ENCODE assay signal across 21 cellular contexts in the genomic region with DNA sequence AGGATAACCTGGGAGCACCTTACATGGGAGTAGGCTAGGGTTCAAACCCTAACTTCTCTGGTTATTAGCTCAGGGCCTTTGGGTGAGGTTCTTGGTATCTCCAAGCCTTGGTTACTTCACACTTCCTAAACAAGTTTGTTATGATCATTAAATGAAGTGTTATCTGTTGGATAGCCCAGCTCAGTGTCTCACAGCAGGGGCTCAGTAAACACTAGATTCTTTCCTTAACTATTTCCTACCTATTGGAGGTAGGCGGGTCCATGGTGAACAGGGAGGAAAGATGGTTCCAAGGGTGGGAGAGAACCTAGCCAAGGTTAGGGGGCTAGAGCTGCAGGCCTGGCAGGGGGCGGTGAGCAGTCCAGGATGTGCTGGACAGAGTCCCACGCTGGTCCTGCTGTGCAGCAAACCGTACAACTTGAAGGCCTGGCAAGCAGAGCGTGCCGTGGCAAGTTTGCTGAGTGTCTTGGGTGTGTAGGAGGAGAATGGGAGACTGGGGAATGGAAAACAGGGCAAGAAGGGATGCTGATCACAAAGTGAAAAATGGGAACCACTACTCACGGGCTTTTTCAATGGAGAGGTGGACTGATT.
A peak's percentile ranks its signal among the peaks of the same experiment; 100 is the strongest.
DNase-seq lines count a peak whose midpoint lies in the region; ATAC-seq and TF ChIP-seq lines count a peak whose summit lies in the region.
"Had no signal": no experiment of that assay in that cellular context is flagged by ENCODE, and none has a peak within 500 bp of the region (broad histone marks: within the 10 kb centered on the region; RNA-seq: fewer than 3 reads in every experiment).

No MANE protein-coding gene starts in this region.

- H3K4me2 ChIP-seq in HCT116 (ENCODE audit: low read length) (peak overlapping the region; percentile 47; the same call in 1 of the 2 replicates), parathyroid adenoma (ENCODE audit: low read length) (no peak overlapping the region)

- BruUV-seq in HCT116 (replicated peaks; lab: Mats Ljungman, UMichigan) = no TSS peak

- H3K4me3 ChIP-seq in HCT116 (replicated peaks in 1 of 2; ENCODE audit: low read depth in 1 of 2, low read length in 2 of 2) (no peak overlapping the region), epithelial cell of esophagus (ENCODE audit: low read length) (no peak overlapping the region), parathyroid adenoma (ENCODE audit: low read depth, low read length) (no peak overlapping the region)
- H3K4me3 ChIP-seq: cardiac muscle cell, prostate gland, SK-N-MC, tibial nerve had no signal

- no peaks in the 10 kb centered on the region for H3K9me2 ChIP-seq in HCT116 (ENCODE audit: insufficient read depth)

- H3K36me3 ChIP-seq in HCT116 (ENCODE audit: control insufficient read depth in 1 of 2, insufficient read depth in 2 of 2, low read length in 2 of 2) (no peaks in the 10 kb centered on the region), parathyroid adenoma (ENCODE audit: control insufficient read depth, insufficient read depth, low read length) (no peaks in the 10 kb centered on the region)
- H3K36me3 ChIP-seq: cardiac muscle cell, prostate gland, tibial nerve had no signal

- H3K36me3 Mint-ChIP-seq in CD4-positive, alpha-beta T cell (ENCODE audit: low read depth) = no peaks in the 10 kb centered on the region

- no peaks in the 10 kb centered on the region for H3K9me3 Mint-ChIP-seq in CD4-positive, alpha-beta T cell
- H3K9me3 Mint-ChIP-seq: neural crest cell had no signal

- no peak overlapping the region for H3K4me3 Mint-ChIP-seq in CD4-positive, alpha-beta T cell
- H3K4me3 Mint-ChIP-seq: neural crest cell had no signal

- no peak overlapping the region for H2AFZ ChIP-seq in HCT116 (ENCODE audit: low read depth, low read length, poor library complexity, severe bottlenecking)
- H2AFZ ChIP-seq in parathyroid adenoma = no peak overlapping the region

- no peak for TF ChIP-seq RAD21 in HCT116 (IDR thresholded peaks at IDR 0.05; ENCODE audit: low read depth)

- TF ChIP-seq POLR2A in HCT116 (IDR thresholded peaks at IDR 0.05; ENCODE audit: borderline replicate concordance, extremely low read depth, insufficient read depth, insufficient read length) = no peak

- no peak overlapping the region for H3K27ac ChIP-seq in HCT116 (ENCODE audit: low read depth, low read length)
- H3K27ac ChIP-seq in parathyroid adenoma = peak overlapping the region; percentile 22
- no peak overlapping the region for H3K27ac ChIP-seq in CD4-positive, alpha-beta T cell (ENCODE audit: low read depth, low read length)
- H3K27ac ChIP-seq: cardiac muscle cell, prostate gland, SK-N-MC, tibial nerve had no signal

- intact Hi-C loops in HCT116 (cut with micrococcal nuclease) = no loop called here
- intact Hi-C loops in CD4-positive, alpha-beta T cell (cut with DNase I, micrococcal nuclease) = no loop called here

- H3K79me2 ChIP-seq in HCT116 (ENCODE audit: insufficient read depth, low read length) (no peaks in the 10 kb centered on the region), parathyroid adenoma (peaks cover 52% of the 10 kb centered on the region)

- H4K20me1 ChIP-seq in HCT116 (ENCODE audit: insufficient read depth) = no peaks in the 10 kb centered on the region

- DNase-seq in HCT116 (ENCODE audit: low read depth, low spot score) = no peak
- peak; percentile 77 for DNase-seq in epithelial cell of esophagus (ENCODE audit: low read depth)
- no peak for DNase-seq in CD4-positive, alpha-beta T cell
- no peak for DNase-seq in COLO829 (ENCODE audit: low spot score)
- no peak for DNase-seq in activated CD4-positive, alpha-beta T cell treated with anti-CD3 and anti-CD28 coated beads for 48 hours
- no peak for DNase-seq in NCI-H748 (lab: John Stamatoyannopoulos, UW; ENCODE audit: unreplicated experiment)
- DNase-seq: activated CD4-positive, alpha-beta T cell treated with anti-CD3 and anti-CD28 coated beads, Interleukin-2, amount 50 U/mL, for 4 hours; activated CD8-positive, alpha-beta memory T cell treated with anti-CD3 and anti-CD28 coated beads, Interleukin-2, amount 50 U/mL, for 48 hours; foreskin melanocyte; left cardiac atrium; NCI-H1436 treated with DMSO at 0.1 percent for 48 hours; stimulated activated CD4-positive, alpha-beta T cell treated with anti-CD3 and anti-CD28 coated beads, Interleukin-1b, Interleukin-23, amount 100 ng/mL, for 48 hours; stimulated activated naive CD4-positive, alpha-beta T cell treated with Interleukin-2 at 50 U/mL for 16 hours; T-helper 2 cell had no signal

- H3K4me1 Mint-ChIP-seq in CD4-positive, alpha-beta T cell (ENCODE audit: low read depth) = no peaks in the 10 kb centered on the region

- CTCF ChIA-PET in HCT116 (lab: Charles Lee) = no interaction called here
- CTCF ChIA-PET in CD4-positive, alpha-beta T cell (lab: Charles Lee) = no interaction called here

- H3K27ac Mint-ChIP-seq in CD4-positive, alpha-beta T cell = no peak overlapping the region

- RAD21 ChIA-PET in HCT116 (lab: Charles Lee; ENCODE audit: low non-redundant PET in 1 of 2, low total read pairs in 2 of 2, uncharacterized antibody in 2 of 2, unreplicated experiment in 2 of 2) = no interaction called here

- H3K9me3 ChIP-seq in HCT116 (ENCODE audit: control insufficient read depth in 1 of 2, insufficient read depth in 1 of 2, low read depth in 1 of 2, low read length in 2 of 2) (no peaks in the 10 kb centered on the region), parathyroid adenoma (ENCODE audit: control insufficient read depth, low read length) (no peaks in the 10 kb centered on the region)
- no peaks in the 10 kb centered on the region for H3K9me3 ChIP-seq in CD4-positive, alpha-beta T cell (ENCODE audit: control insufficient read depth, low read length)
- H3K9me3 ChIP-seq: prostate gland, tibial nerve had no signal

- TF ChIP-seq CTCF in HCT116 (IDR thresholded peaks at IDR 0.05 in 2 of 3, conservative IDR thresholded peaks at IDR 0.05 in 1 of 3; ENCODE audit: borderline replicate concordance in 1 of 3, insufficient read depth in 1 of 3, low read depth in 2 of 3, low read length in 2 of 3) = no peak
- no peak for TF ChIP-seq CTCF in epithelial cell of esophagus (IDR thresholded peaks at IDR 0.05; ENCODE audit: insufficient read depth, low read depth, low read length, missing control alignments)
- no peak for TF ChIP-seq CTCF in parathyroid adenoma (IDR thresholded peaks at IDR 0.05)
- no peak for TF ChIP-seq CTCF in CD4-positive, alpha-beta T cell (IDR thresholded peaks at IDR 0.05)

- POLR2A ChIA-PET in HCT116 (lab: Charles Lee) = no interaction called here
- POLR2A ChIA-PET in CD4-positive, alpha-beta T cell (lab: Charles Lee) = no interaction called here

- no peak for ATAC-seq in HCT116
- no peak for ATAC-seq in CD4-positive, alpha-beta T cell (ENCODE audit: poor library complexity)
- ATAC-seq: left cardiac atrium had no signal

- H3K27me3 Mint-ChIP-seq in CD4-positive, alpha-beta T cell = no peaks in the 10 kb centered on the region

- H3K27me3 ChIP-seq in HCT116 (ENCODE audit: insufficient read depth, low read length) (no peaks in the 10 kb centered on the region), parathyroid adenoma (ENCODE audit: control insufficient read depth, insufficient read depth, low read length) (no peaks in the 10 kb centered on the region)
- no peaks in the 10 kb centered on the region for H3K27me3 ChIP-seq in CD4-positive, alpha-beta T cell (ENCODE audit: control insufficient read depth, insufficient read depth, low read length)
- H3K27me3 ChIP-seq: cardiac muscle cell, tibial nerve had no signal

- H3K9ac ChIP-seq in HCT116 (ENCODE audit: low read length) (no peak overlapping the region; the same call in 1 of the 2 replicates), parathyroid adenoma (no peak overlapping the region)

- H3K4me1 ChIP-seq in HCT116 (ENCODE audit: control insufficient read depth in 1 of 2, insufficient read depth in 2 of 2, low read length in 2 of 2) = peaks cover 8 to 26% of the 10 kb centered on the region in 2 experiments
- peaks cover 3% of the 10 kb centered on the region for H3K4me1 ChIP-seq in parathyroid adenoma
- H3K4me1 ChIP-seq: prostate gland, tibial nerve had no signal

TF ChIP-seq in HCT116, 20 proteins besides CTCF, POLR2A, EP300 and RAD21:
- no peak for TF ChIP-seq YY1 (IDR thresholded peaks at IDR 0.05; ENCODE audit: extremely low read depth, insufficient replicate concordance, low read depth, low read length)
- TF ChIP-seq SIN3A (IDR thresholded peaks at IDR 0.05; ENCODE audit: low read depth) = no peak
- TF ChIP-seq TCF7L2 (IDR thresholded peaks at IDR 0.05; ENCODE audit: borderline replicate concordance, extremely low read depth, insufficient read depth, insufficient read length) = no peak

TF ChIP-seq in PFSK-1, 5 proteins besides CTCF, POLR2A, EP300 and RAD21:
- TF ChIP-seq POLR2AphosphoS5 (IDR thresholded peaks at IDR 0.05; ENCODE audit: low read depth, low read length) (no peak), TAF1 (IDR thresholded peaks at IDR 0.05; ENCODE audit: borderline replicate concordance, insufficient read depth, low read length) (no peak), SIN3A (IDR thresholded peaks at IDR 0.05; ENCODE audit: borderline replicate concordance, insufficient read depth, low read length) (no peak)
- TF ChIP-seq, protein P1, sequence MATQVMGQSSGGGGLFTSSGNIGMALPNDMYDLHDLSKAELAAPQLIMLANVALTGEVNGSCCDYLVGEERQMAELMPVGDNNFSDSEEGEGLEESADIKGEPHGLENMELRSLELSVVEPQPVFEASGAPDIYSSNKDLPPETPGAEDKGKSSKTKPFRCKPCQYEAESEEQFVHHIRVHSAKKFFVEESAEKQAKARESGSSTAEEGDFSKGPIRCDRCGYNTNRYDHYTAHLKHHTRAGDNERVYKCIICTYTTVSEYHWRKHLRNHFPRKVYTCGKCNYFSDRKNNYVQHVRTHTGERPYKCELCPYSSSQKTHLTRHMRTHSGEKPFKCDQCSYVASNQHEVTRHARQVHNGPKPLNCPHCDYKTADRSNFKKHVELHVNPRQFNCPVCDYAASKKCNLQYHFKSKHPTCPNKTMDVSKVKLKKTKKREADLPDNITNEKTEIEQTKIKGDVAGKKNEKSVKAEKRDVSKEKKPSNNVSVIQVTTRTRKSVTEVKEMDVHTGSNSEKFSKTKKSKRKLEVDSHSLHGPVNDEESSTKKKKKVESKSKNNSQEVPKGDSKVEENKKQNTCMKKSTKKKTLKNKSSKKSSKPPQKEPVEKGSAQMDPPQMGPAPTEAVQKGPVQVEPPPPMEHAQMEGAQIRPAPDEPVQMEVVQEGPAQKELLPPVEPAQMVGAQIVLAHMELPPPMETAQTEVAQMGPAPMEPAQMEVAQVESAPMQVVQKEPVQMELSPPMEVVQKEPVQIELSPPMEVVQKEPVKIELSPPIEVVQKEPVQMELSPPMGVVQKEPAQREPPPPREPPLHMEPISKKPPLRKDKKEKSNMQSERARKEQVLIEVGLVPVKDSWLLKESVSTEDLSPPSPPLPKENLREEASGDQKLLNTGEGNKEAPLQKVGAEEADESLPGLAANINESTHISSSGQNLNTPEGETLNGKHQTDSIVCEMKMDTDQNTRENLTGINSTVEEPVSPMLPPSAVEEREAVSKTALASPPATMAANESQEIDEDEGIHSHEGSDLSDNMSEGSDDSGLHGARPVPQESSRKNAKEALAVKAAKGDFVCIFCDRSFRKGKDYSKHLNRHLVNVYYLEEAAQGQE (IDR thresholded peaks at IDR 0.05; ENCODE audit: insufficient read depth in 1 of 2, low read depth in 2 of 2, low read length in 2 of 2) = peak; percentile 36 to 63; a peak in 2 of 4 replicates
